Comparison of ENCODE assay signal across 13 cellular contexts in the genomic region with DNA sequence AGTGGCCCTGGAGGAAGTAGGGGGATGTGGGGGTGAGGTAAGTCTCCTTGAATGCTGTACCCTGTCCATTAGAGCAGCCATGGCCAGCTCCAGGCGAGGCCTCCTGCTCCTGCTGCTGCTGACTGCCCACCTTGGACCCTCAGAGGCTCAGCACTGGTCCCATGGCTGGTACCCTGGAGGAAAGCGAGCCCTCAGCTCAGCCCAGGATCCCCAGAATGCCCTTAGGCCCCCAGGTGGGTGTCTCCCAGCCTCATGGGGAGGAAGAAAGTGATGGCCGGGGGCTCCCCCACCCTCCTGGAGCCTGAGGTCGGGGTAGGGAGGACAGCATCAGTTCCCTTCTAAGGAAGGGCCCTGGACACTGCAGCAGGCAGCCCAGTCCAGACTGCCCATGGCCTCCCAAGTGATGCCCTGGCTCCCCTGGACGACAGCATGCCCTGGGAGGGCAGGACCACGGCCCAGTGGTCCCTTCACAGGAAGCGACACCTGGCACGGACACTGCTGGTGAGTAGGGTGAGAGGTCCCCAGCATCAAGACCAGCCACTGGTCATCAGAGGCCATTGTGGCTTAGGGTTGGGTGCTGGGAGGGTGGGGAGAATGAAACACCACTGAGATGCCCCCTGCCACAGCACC. TPM values are rescaled to one million over a fixed set of nuclear protein-coding genes. Genes with fewer than 3 reads are reported as not detected.
DNase-seq lines count a peak whose midpoint lies in the region; ATAC-seq and TF ChIP-seq lines count a peak whose summit lies in the region.
"Had no signal": no experiment of that assay in that cellular context is flagged by ENCODE, and none has a peak within 500 bp of the region (broad histone marks: within the 10 kb centered on the region; RNA-seq: fewer than 3 reads in every experiment).

No MANE protein-coding gene starts in this region.

- 100% methylated on average over 8 of the region's 8 CpGs for WGBS in hepatocyte (ENCODE audit: low lambda C conversion rate, missing lambda C conversion rate)
- WGBS in spleen, 5 donors: 89 to 100% (median 92%) methylated on average over 2 to 8 of the region's 8 CpGs

- H3K4me3 ChIP-seq in MM.1S (ENCODE audit: low read length): no peak overlapping the region
- no peak overlapping the region for H3K4me3 ChIP-seq in hepatocyte
- peak overlapping the region in 1 of 8 donors; percentile 99 for H3K4me3 ChIP-seq in spleen

- no peak overlapping the region for H3K9ac ChIP-seq in MM.1S (ENCODE audit: low read length)

- H3K27ac ChIP-seq in MM.1S (ENCODE audit: low read length) (no peak overlapping the region), hepatocyte (peak overlapping the region; percentile 98), spleen (peak overlapping the region in 3 of 8 donors; percentile 85 to 97 (median 95))

- no peaks in the 10 kb centered on the region for H3F3A ChIP-seq in MM.1S (ENCODE audit: insufficient read depth, low read length)

- peaks cover 21% of the 10 kb centered on the region for H3K36me3 Mint-ChIP-seq in activated CD8-positive, alpha-beta memory T cell treated with anti-CD3 and anti-CD28 coated beads, Interleukin-2, amount 10 ng/mL, durations not matched to agents 7 days and 5 days

- H4K20me1 ChIP-seq in MM.1S (ENCODE audit: insufficient read depth, low read length): no peaks in the 10 kb centered on the region
- no peaks in the 10 kb centered on the region for H4K20me1 ChIP-seq in hepatocyte (ENCODE audit: insufficient read depth, poor library complexity, severe bottlenecking)

- H3K9me3 Mint-ChIP-seq in activated CD8-positive, alpha-beta memory T cell treated with anti-CD3 and anti-CD28 coated beads, Interleukin-2, amount 10 ng/mL, durations not matched to agents 7 days and 5 days (ENCODE audit: low read depth): no peaks in the 10 kb centered on the region

- CTCF ChIA-PET in activated CD8-positive, alpha-beta memory T cell treated with anti-CD3 and anti-CD28 coated beads, Interleukin-2, amount 10 ng/mL, durations not matched to agents 7 days and 5 days (lab: Charles Lee): interaction anchor here (0.6 to 1.5 kb wide), 2 partner anchors 9 to 82 kb away, joined by 5 to 6 read pairs; no protein-coding TSS in a partner anchor

- H3K27me3 ChIP-seq in MM.1S (replicated peaks; ENCODE audit: insufficient read depth, low read length) (no peaks in the 10 kb centered on the region), hepatocyte (no peaks in the 10 kb centered on the region), spleen (replicated peaks in 1 of 7) (no peaks in the 10 kb centered on the region)

- no peak for TF ChIP-seq CTCF in MM.1S (IDR thresholded peaks at IDR 0.05; ENCODE audit: low read length)
- TF ChIP-seq CTCF in hepatocyte (IDR thresholded peaks at IDR 0.05; ENCODE audit: poor library complexity): no peak
- no peak for TF ChIP-seq CTCF in spleen (IDR thresholded peaks at IDR 0.05 in 8 of 11, conservative IDR thresholded peaks at IDR 0.05 in 3 of 11)

- H3K79me2 ChIP-seq in MM.1S (ENCODE audit: low read length) (peaks cover 16% of the 10 kb centered on the region), hepatocyte (peaks cover 18% of the 10 kb centered on the region)

- no peaks in the 10 kb centered on the region for H3K27me3 Mint-ChIP-seq in activated CD8-positive, alpha-beta memory T cell treated with anti-CD3 and anti-CD28 coated beads, Interleukin-2, amount 10 ng/mL, durations not matched to agents 7 days and 5 days

- H3K9me2 ChIP-seq in MM.1S (replicated peaks; ENCODE audit: insufficient read depth, low read length): no peaks in the 10 kb centered on the region
- no peaks in the 10 kb centered on the region for H3K9me2 ChIP-seq in hepatocyte (replicated peaks; ENCODE audit: insufficient read depth)

- peaks cover 40% of the 10 kb centered on the region for H3K4me1 Mint-ChIP-seq in activated CD8-positive, alpha-beta memory T cell treated with anti-CD3 and anti-CD28 coated beads, Interleukin-2, amount 10 ng/mL, durations not matched to agents 7 days and 5 days

- intact Hi-C loops in spleen (cut with DNase I; ENCODE audit: low total_unique reads): no loop called here

- H3K4me3 Mint-ChIP-seq in activated CD8-positive, alpha-beta memory T cell treated with anti-CD3 and anti-CD28 coated beads, Interleukin-2, amount 10 ng/mL, durations not matched to agents 7 days and 5 days: peak overlapping the region; percentile 87

- DNase-seq in activated CD8-positive, alpha-beta memory T cell treated with anti-CD3 and anti-CD28 coated beads, Interleukin-2, amount 10 ng/mL, durations not matched to agents 7 days and 5 days: no peak
- no peak for DNase-seq in activated CD8-positive, alpha-beta memory T cell treated with anti-CD3 and anti-CD28 coated beads, Interleukin-2, amount 50 U/mL, for 4 hours
- DNase-seq in MM.1S: no peak
- DNase-seq in hepatocyte (ENCODE audit: low spot score): no peak
- peak; percentile 78 for DNase-seq in spleen
- no peak for DNase-seq in NCI-H146 (lab: John Stamatoyannopoulos, UW)
- DNase-seq: central memory CD4-positive, alpha-beta T cell; NCI-H2081; T1000 had no signal

- H3K4me2 ChIP-seq in MM.1S (ENCODE audit: low read depth, low read length): peak overlapping the region; percentile 85; the same call in 1 of the 2 replicates
- H3K4me2 ChIP-seq in hepatocyte: peak overlapping the region; percentile 88

- H3K9me3 ChIP-seq in MM.1S (replicated peaks; ENCODE audit: insufficient read depth, low read length) (no peaks in the 10 kb centered on the region), hepatocyte (ENCODE audit: low read depth) (no peaks in the 10 kb centered on the region), spleen (no peaks in the 10 kb centered on the region)

- H2AFZ ChIP-seq in MM.1S (ENCODE audit: low read length): no peak overlapping the region
- no peak overlapping the region for H2AFZ ChIP-seq in hepatocyte

- peak overlapping the region; percentile 70 for H3K27ac Mint-ChIP-seq in activated CD8-positive, alpha-beta memory T cell treated with anti-CD3 and anti-CD28 coated beads, Interleukin-2, amount 10 ng/mL, durations not matched to agents 7 days and 5 days

- ATAC-seq in activated CD8-positive, alpha-beta memory T cell treated with anti-CD3 and anti-CD28 coated beads, Interleukin-2, amount 10 ng/mL, durations not matched to agents 7 days and 5 days: no peak
- ATAC-seq in HG03520 (IDR thresholded peaks at IDR 0.05; ENCODE audit: unreplicated experiment) (no peak), HG02759 (IDR thresholded peaks at IDR 0.05; ENCODE audit: unreplicated experiment) (no peak)

- no peaks in the 10 kb centered on the region for H3K4me1 ChIP-seq in MM.1S (ENCODE audit: low read length)
- H3K4me1 ChIP-seq in hepatocyte (ENCODE audit: insufficient read depth): peaks cover 23% of the 10 kb centered on the region
- H3K4me1 ChIP-seq in spleen: peaks cover 7 to 33% (median 25%) of the 10 kb centered on the region in 6 donors

- H3K36me3 ChIP-seq in MM.1S (replicated peaks; ENCODE audit: insufficient read depth, low read length): peaks cover 7% of the 10 kb centered on the region; the same call in 1 of the 2 replicates
- no peaks in the 10 kb centered on the region for H3K36me3 ChIP-seq in hepatocyte (replicated peaks; ENCODE audit: insufficient read depth, low read depth)
- H3K36me3 ChIP-seq in spleen: peaks cover 0 to 43% (median 25%) of the 10 kb centered on the region in 6 donors

- TF ChIP-seq POLR2A in spleen (IDR thresholded peaks at IDR 0.05): no peak

RNA-seq across cellular contexts. Expression of gene GNRH2, which starts 1.0 kb away (rescaled TPM):
- under 1 TPM; 0.55 to 0.63 TPM for total RNA-seq in activated CD8-positive, alpha-beta memory T cell treated with anti-CD3 and anti-CD28 coated beads, Interleukin-2, amount 10 ng/mL, durations not matched to agents 7 days and 5 days
- total RNA-seq in hepatocyte (27.0 and 33.8 TPM in 2 replicates), spleen (1 to 10 TPM in 2 of 7 donors, under 1 TPM in 2, not detected in 3; 0.70 to 1.7 (median 1.0) TPM)
- polyA plus RNA-seq in hepatocyte (93.8 and 131 TPM in 2 replicates), spleen (not detected)
- total RNA-seq: fibroblast of lung, omental fat pad had no signal
- polyA plus RNA-seq: fibroblast of lung had no signal

RNA-seq across cellular contexts. Expression of gene MRPS26, which starts 1.4 kb away (rescaled TPM):
- 10 to 100 TPM; 43.0 to 46.7 TPM for total RNA-seq in activated CD8-positive, alpha-beta memory T cell treated with anti-CD3 and anti-CD28 coated beads, Interleukin-2, amount 10 ng/mL, durations not matched to agents 7 days and 5 days
- total RNA-seq in hepatocyte (84.4 and 89.2 TPM in 2 replicates), spleen (10 to 100 TPM; 22.5 to 40.1 (median 25.3) TPM)
- polyA plus RNA-seq in hepatocyte (150 and 174 TPM in 2 replicates), spleen (10 to 100 TPM; 44.3 to 64.6 (median 60.6) TPM)

RNA-seq across cellular contexts. Expression of gene OXT, which starts 27.0 kb away (rescaled TPM):
- not detected for total RNA-seq in activated CD8-positive, alpha-beta memory T cell treated with anti-CD3 and anti-CD28 coated beads, Interleukin-2, amount 10 ng/mL, durations not matched to agents 7 days and 5 days
- total RNA-seq in hepatocyte (0.92 TPM in 1 of 2 replicates, not detected in the other), spleen (not detected)
- polyA plus RNA-seq in hepatocyte (3.4 and 4.3 TPM in 2 replicates), spleen (under 1 TPM in 2 of 3 donors, not detected in 1; 0.68 to 1.00 TPM)
- total RNA-seq: fibroblast of lung, omental fat pad had no signal
- polyA plus RNA-seq: fibroblast of lung had no signal

RNA-seq across cellular contexts. Expression of gene AVP, which starts 40.1 kb away (rescaled TPM):
- not detected for total RNA-seq in activated CD8-positive, alpha-beta memory T cell treated with anti-CD3 and anti-CD28 coated beads, Interleukin-2, amount 10 ng/mL, durations not matched to agents 7 days and 5 days
- 0.67 TPM in 1 of 2 replicates, not detected in the other for total RNA-seq in hepatocyte
- 1.2 and 1.3 TPM in 2 replicates for polyA plus RNA-seq in hepatocyte
- 1 to 10 TPM in 1 of 7 donors, not detected in 6; 2.2 TPM for total RNA-seq in spleen
- polyA plus RNA-seq in spleen: not detected
- total RNA-seq: fibroblast of lung, omental fat pad had no signal
- polyA plus RNA-seq: fibroblast of lung had no signal

Comparison
In these comparisons a context has a peak if more than half of its experiments do, and no peak if none do; other contexts are left out.
1. RNA of gene GNRH2, which starts 1.0 kb away (total RNA-seq): 27.0 to 33.8 TPM in hepatocyte; 0.70 to 1.7 TPM in spleen and 0.55 to 0.63 TPM in activated CD8-positive, alpha-beta memory T cell treated with anti-CD3 and anti-CD28 coated beads, Interleukin-2, amount 10 ng/mL, durations not matched to agents 7 days and 5 days; every median in the first group is over 10 times any median in the second.